ENCODE assay signal across 8 cellular contexts in genomic region chr21:15289896-15290841, GRCh38.
DNase-seq lines count a peak whose midpoint lies in the region; ATAC-seq, FAIRE-seq and TF ChIP-seq lines count a peak whose summit lies in the region.

No MANE protein-coding gene starts in this region.

- no peak for TF ChIP-seq CTCF in H1 (IDR thresholded peaks at IDR 0.05; ENCODE audit: control extremely low read depth in 1 of 3, insufficient read depth in 1 of 3, low read depth in 1 of 3, low read length in 3 of 3)
- TF ChIP-seq CTCF in omental fat pad (IDR thresholded peaks at IDR 0.05): no peak
- TF ChIP-seq CTCF in tibial artery (IDR thresholded peaks at IDR 0.05): no peak

- no peak overlapping the region for H3K14ac ChIP-seq in H1 (ENCODE audit: insufficient read length)

- H3K79me1 ChIP-seq in H1 (ENCODE audit: low read depth, low read length): no peaks in the 10 kb centered on the region

- H2BK12ac ChIP-seq in H1 (ENCODE audit: low read depth, low read length): peak overlapping the region; percentile 40; the same call in 1 of the 2 replicates

- peak; percentile 47 for DNase-seq in Daoy (ENCODE audit: low read depth)
- DNase-seq in NCI-H2029 (lab: John Stamatoyannopoulos, UW): peak; percentile 94
- peak in 1 of 2 experiments; percentile 72 for DNase-seq in H1 (ENCODE audit: low read depth in 1 of 2, low spot score in 2 of 2)
- no peak for DNase-seq in omental fat pad (ENCODE audit: low spot score)
- no peak for DNase-seq in COLO829 (ENCODE audit: low spot score)
- DNase-seq in tibial artery: no peak
- no peak for DNase-seq in HUDEP-2 (lab: John Stamatoyannopoulos, UW; ENCODE audit: unreplicated experiment in 76 of 76)

- peak overlapping the region; percentile 78 for H2AFZ ChIP-seq in H1 (ENCODE audit: low read length)

- H3K36me3 ChIP-seq in H1 (ENCODE audit: control insufficient read depth in 2 of 4, insufficient read depth in 4 of 4, low read length in 3 of 4) (no peaks in the 10 kb centered on the region), tibial artery (no peaks in the 10 kb centered on the region)

- H3K4ac ChIP-seq in H1 (replicated peaks; ENCODE audit: insufficient read length, low read depth, low read length): no peak overlapping the region

- POLR2A ChIA-PET in H1 (lab: Charles Lee; ENCODE audit: partially characterized antibody): no interaction called here

- H3K79me2 ChIP-seq in H1 (ENCODE audit: control insufficient read depth in 1 of 2, insufficient read depth in 2 of 2, low read length in 2 of 2): no peaks in the 10 kb centered on the region

- ATAC-seq in omental fat pad (ENCODE audit: low FRiP score) (peak; percentile 30), HG02610 (IDR thresholded peaks at IDR 0.05; ENCODE audit: unreplicated experiment) (no peak)

- no peaks in the 10 kb centered on the region for H4K20me1 ChIP-seq in H1 (replicated peaks in 1 of 2; ENCODE audit: control insufficient read depth in 1 of 2, insufficient read depth in 2 of 2, low read length in 2 of 2)

- 0 out of 4 replicates have a peak, but pooled peaks of 1 of the 2 experiments have one; percentile 4 for TF ChIP-seq RAD21 in H1 (IDR thresholded peaks at IDR 0.05 in 1 of 2, conservative IDR thresholded peaks at IDR 0.05 in 1 of 2; ENCODE audit: low read depth in 2 of 2, low read length in 2 of 2)

- H3K4me2 ChIP-seq in H1 (ENCODE audit: insufficient read depth in 1 of 2, low read depth in 2 of 2, low read length in 2 of 2): no peak overlapping the region

- H3K18ac ChIP-seq in H1 (ENCODE audit: extremely low read depth, low read length): no peak overlapping the region

- FAIRE-seq in H1 (lab: Jason Lieb, UNC): no peak

- 75% methylated on average over 31 of the region's 31 CpGs; no CpG with 5 or more reads in 1 of the 2 experiments for WGBS in H1 (ENCODE audit: extremely low coverage in 1 of 2, insufficient coverage in 1 of 2, insufficient read length in 1 of 2, insufficient replicate concordance in 2 of 2, low coverage in 1 of 2, low lambda C conversion rate in 2 of 2, missing lambda C conversion rate in 1 of 2), 2 experiments

- no peak overlapping the region for H2AK5ac ChIP-seq in H1 (ENCODE audit: low read depth, low read length)

- 0 out of 2 replicates have a peak overlapping the region, but pooled peaks have one; percentile 13 for H2BK20ac ChIP-seq in H1 (ENCODE audit: low read length)

- H3K9ac ChIP-seq in H1 (replicated peaks in 1 of 4; ENCODE audit: extremely low read depth in 1 of 4, low read depth in 3 of 4, low read length in 3 of 4): no peak overlapping the region

- H2BK15ac ChIP-seq in H1 (ENCODE audit: low read length): no peak overlapping the region

- no peak for TF ChIP-seq EP300 in H1 (IDR thresholded peaks at IDR 0.05; ENCODE audit: borderline replicate concordance in 1 of 2, low read depth in 2 of 2, low read length in 2 of 2)

- H3K27ac ChIP-seq in H1 (ENCODE audit: low read depth, low read length): no peak overlapping the region
- H3K27ac ChIP-seq in tibial artery: no peak overlapping the region

- H3K27me3 ChIP-seq in H1 (replicated peaks in 1 of 4; ENCODE audit: control insufficient read depth in 3 of 4, extremely low read depth in 1 of 4, insufficient read depth in 3 of 4, low read length in 3 of 4): no peaks in the 10 kb centered on the region
- H3K27me3 ChIP-seq in tibial artery: no peaks in the 10 kb centered on the region

- no peak overlapping the region for H3K23ac ChIP-seq in H1 (ENCODE audit: insufficient read length)

- CTCF ChIA-PET in H1 (lab: Charles Lee; ENCODE audit: partially characterized antibody): interaction anchor here (0.6 to 2.0 kb wide), 6 partner anchors 11 to 1191 kb away, joined by 3 to 5 read pairs (median 4); no protein-coding TSS in a partner anchor

- H3K4me3 ChIP-seq in H1 (ENCODE audit: extremely low read depth in 1 of 4, insufficient read depth in 2 of 4, low read depth in 3 of 4, low read length in 4 of 4) (no peak overlapping the region), tibial artery (no peak overlapping the region)

- peak overlapping the region; percentile 42 for H4K5ac ChIP-seq in H1 (ENCODE audit: insufficient read length, low read depth, low read length)

- H2BK5ac ChIP-seq in H1 (ENCODE audit: low read depth, low read length): no peak overlapping the region

- H3K9me3 ChIP-seq in H1 (ENCODE audit: insufficient read depth in 2 of 2, low read depth in 1 of 2, low read length in 1 of 2) (no peaks in the 10 kb centered on the region; a peak in 1 of 4 replicates), tibial artery (no peaks in the 10 kb centered on the region)

- H3K4me1 ChIP-seq in H1 (replicated peaks in 1 of 4; ENCODE audit: control insufficient read depth in 3 of 4, insufficient read depth in 4 of 4, low read length in 3 of 4) (peaks cover 0 to 4% (median 3%) of the 10 kb centered on the region in 4 experiments; a peak in 3 of 7 replicates), tibial artery (peaks cover 0 to 5% (median 0%) of the 10 kb centered on the region in 4 donors)

- no peak overlapping the region for H4K91ac ChIP-seq in H1 (replicated peaks; ENCODE audit: insufficient read length, low read length)

- H4K8ac ChIP-seq in H1 (ENCODE audit: extremely low read depth, insufficient read depth, low read length): no peak overlapping the region

- H3K56ac ChIP-seq in H1 (replicated peaks; ENCODE audit: insufficient read length, low read depth, low read length): no peak overlapping the region

- no peaks in the 10 kb centered on the region for H3K23me2 ChIP-seq in H1 (ENCODE audit: low read depth, low read length)

- no peak overlapping the region for H2BK120ac ChIP-seq in H1 (replicated peaks; ENCODE audit: low read depth, low read length)

- no peak for TF ChIP-seq POLR2A in H1 (IDR thresholded peaks at IDR 0.05; ENCODE audit: control extremely low read depth in 1 of 2, low read depth in 2 of 2, low read length in 2 of 2)

- intact Hi-C loops in tibial artery (cut with DNase I; ENCODE audit: low total_unique reads): no loop called here

TF ChIP-seq in H1, 55 proteins besides CTCF, POLR2A, EP300 and RAD21:
- TF ChIP-seq YY1 (IDR thresholded peaks at IDR 0.05; ENCODE audit: low read depth, low read length): 0 out of 2 replicates have a peak, but pooled peaks have one; percentile 51
- TF ChIP-seq, protein P1, sequence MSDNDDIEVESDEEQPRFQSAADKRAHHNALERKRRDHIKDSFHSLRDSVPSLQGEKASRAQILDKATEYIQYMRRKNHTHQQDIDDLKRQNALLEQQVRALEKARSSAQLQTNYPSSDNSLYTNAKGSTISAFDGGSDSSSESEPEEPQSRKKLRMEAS (IDR thresholded peaks at IDR 0.05): 0 out of 2 replicates have a peak, but pooled peaks have one; percentile 10
- no peak for TF ChIP-seq HDAC2 (IDR thresholded peaks at IDR 0.05; ENCODE audit: borderline replicate concordance in 1 of 2, low read depth in 2 of 2, low read length in 2 of 2)

Comparison
In these comparisons a context has a peak if more than half of its experiments do, and no peak if none do; other contexts are left out.
1. DNase-seq: peak in Daoy (single experiment) and NCI-H2029 (single experiment); none in omental fat pad (single experiment), COLO829 (single experiment), tibial artery (0 of 2) and HUDEP-2 (0 of 76).